In genomic region chr13:40639226-40639681, GRCh38 we compare ENCODE assay signal across 10 cellular contexts. TPM values are rescaled to one million over a fixed set of nuclear protein-coding genes. Genes with fewer than 3 reads are reported as not detected.
DNase-seq lines count a peak whose midpoint lies in the region; ATAC-seq and TF ChIP-seq lines count a peak whose summit lies in the region.
"Had no signal": no experiment of that assay in that cellular context is flagged by ENCODE, and none has a peak within 500 bp of the region (broad histone marks: within the 10 kb centered on the region; RNA-seq: fewer than 3 reads in every experiment).

No MANE protein-coding gene starts in this region.

- H3K9me3 ChIP-seq in mesenchymal stem cell (ENCODE audit: control insufficient read depth, low read length) (no peaks in the 10 kb centered on the region), upper lobe of right lung (no peaks in the 10 kb centered on the region)

- no peak overlapping the region for H2BK12ac ChIP-seq in mesenchymal stem cell (ENCODE audit: low read length in 2 of 2)

- in situ Hi-C loops in GM13977 (cut with MboI; ENCODE audit: low pct_unique_long_range_greater_than_20kb, low sequenced_read_pairs, unreplicated experiment) = no loop called here

- H3K27me3 ChIP-seq in mesenchymal stem cell (ENCODE audit: control insufficient read depth in 1 of 2, insufficient read depth in 1 of 2, low read length in 2 of 2) (no peaks in the 10 kb centered on the region), upper lobe of right lung (no peaks in the 10 kb centered on the region)

- H3K4me1 ChIP-seq in mesenchymal stem cell (ENCODE audit: control insufficient read depth, insufficient read depth, low read depth, low read length) (peaks cover 6% of the 10 kb centered on the region), upper lobe of right lung (peaks cover 35% of the 10 kb centered on the region)

- H2AK5ac ChIP-seq in mesenchymal stem cell (ENCODE audit: low read length, severe bottlenecking) = no peak overlapping the region

- WGBS in mesenchymal stem cell = 64% methylated on average over 3 of the region's 4 CpGs

- H3K27ac Mint-ChIP-seq in activated naive CD4-positive, alpha-beta T cell treated with anti-CD3 and anti-CD28 coated beads, Interleukin-2, amount 50 U/mL, for 24 hours = peak overlapping the region; percentile 81

- H4K91ac ChIP-seq in mesenchymal stem cell (ENCODE audit: low read length) = no peak overlapping the region

- no peak overlapping the region for H3K4me2 ChIP-seq in mesenchymal stem cell (ENCODE audit: low read length, poor library complexity, severe bottlenecking)

- TF ChIP-seq CTCF in cardiac fibroblast (IDR thresholded peaks at IDR 0.05; ENCODE audit: low read depth, low read length) (no peak), upper lobe of right lung (IDR thresholded peaks at IDR 0.05) (no peak), GM13977 (IDR thresholded peaks at IDR 0.05; ENCODE audit: extremely low read depth, insufficient read depth, missing control alignments) (no peak)

- H3K27ac ChIP-seq in mesenchymal stem cell (ENCODE audit: low read length, poor library complexity, severe bottlenecking) (no peak overlapping the region), upper lobe of right lung (peak overlapping the region; percentile 44)
- H3K27ac ChIP-seq: epithelial cell of prostate had no signal

- H3K36me3 ChIP-seq in mesenchymal stem cell (ENCODE audit: control insufficient read depth in 1 of 2, insufficient read depth in 2 of 2, low read depth in 1 of 2, low read length in 2 of 2) (no peaks in the 10 kb centered on the region), upper lobe of right lung (no peaks in the 10 kb centered on the region)

- H2BK5ac ChIP-seq in mesenchymal stem cell (ENCODE audit: low read depth, low read length, poor library complexity, severe bottlenecking) = no peak overlapping the region

- H3K9me3 Mint-ChIP-seq in activated naive CD4-positive, alpha-beta T cell treated with anti-CD3 and anti-CD28 coated beads, Interleukin-2, amount 50 U/mL, for 24 hours = no peaks in the 10 kb centered on the region

- DNase-seq in activated naive CD4-positive, alpha-beta T cell (lab: John Stamatoyannopoulos, UW) = no peak
- DNase-seq in cardiac fibroblast (ENCODE audit: low read depth in 2 of 2) (peak; percentile 67 to 84), mesenchymal stem cell (peak; percentile 44), upper lobe of right lung (no peak), HuH-7.5 (ENCODE audit: low spot score) (no peak), GM13977 (ENCODE audit: low spot score) (no peak)
- DNase-seq: NCI-H774 had no signal

- H2BK120ac ChIP-seq in mesenchymal stem cell (ENCODE audit: low read depth, low read length) = no peak overlapping the region

- ATAC-seq in upper lobe of right lung (peak; percentile 92), GM19395 (IDR thresholded peaks at IDR 0.05; ENCODE audit: unreplicated experiment) (no peak)

- no peak overlapping the region for H2BK15ac ChIP-seq in mesenchymal stem cell (ENCODE audit: low read depth, poor library complexity, severe bottlenecking)

- H4K8ac ChIP-seq in mesenchymal stem cell (ENCODE audit: low read length) = no peak overlapping the region

- intact Hi-C loops in upper lobe of right lung (cut with DNase I) = no loop called here

- H3K27me3 Mint-ChIP-seq in activated naive CD4-positive, alpha-beta T cell treated with anti-CD3 and anti-CD28 coated beads, Interleukin-2, amount 50 U/mL, for 24 hours = no peaks in the 10 kb centered on the region

- H3K4me3 ChIP-seq in cardiac fibroblast (replicated peaks in 1 of 2; ENCODE audit: low read depth in 2 of 2, low read length in 2 of 2) (no peak overlapping the region), mesenchymal stem cell (ENCODE audit: insufficient read depth in 1 of 2, low read depth in 1 of 2, low read length in 2 of 2) (no peak overlapping the region), upper lobe of right lung (no peak overlapping the region)

- H3K79me1 ChIP-seq in mesenchymal stem cell (replicated peaks; ENCODE audit: low read length, poor library complexity, severe bottlenecking) = peaks cover 24% of the 10 kb centered on the region

- H3K4ac ChIP-seq in mesenchymal stem cell (ENCODE audit: low read depth in 1 of 2, low read length in 2 of 2) = no peak overlapping the region

- no peak overlapping the region for H2AFZ ChIP-seq in mesenchymal stem cell (ENCODE audit: low read depth, low read length)

- peak overlapping the region; percentile 74 for H3K9ac ChIP-seq in mesenchymal stem cell (ENCODE audit: low read length)

- H3K14ac ChIP-seq in mesenchymal stem cell (ENCODE audit: low read length in 2 of 2) = no peak overlapping the region

- H3K4me3 Mint-ChIP-seq in activated naive CD4-positive, alpha-beta T cell treated with anti-CD3 and anti-CD28 coated beads, Interleukin-2, amount 50 U/mL, for 24 hours = peak overlapping the region; percentile 44

- peaks cover 91% of the 10 kb centered on the region for H3K4me1 Mint-ChIP-seq in activated naive CD4-positive, alpha-beta T cell treated with anti-CD3 and anti-CD28 coated beads, Interleukin-2, amount 50 U/mL, for 24 hours

- no peak overlapping the region for H3K23ac ChIP-seq in mesenchymal stem cell (ENCODE audit: low read length in 2 of 2)

- no peak overlapping the region for H3K18ac ChIP-seq in mesenchymal stem cell (ENCODE audit: low read depth in 1 of 2, low read length in 2 of 2)

- peaks cover 11% of the 10 kb centered on the region for H3K36me3 Mint-ChIP-seq in activated naive CD4-positive, alpha-beta T cell treated with anti-CD3 and anti-CD28 coated beads, Interleukin-2, amount 50 U/mL, for 24 hours

RNA-seq across cellular contexts. Expression of gene FOXO1, which starts 27.2 kb away (rescaled TPM):
- polyA plus RNA-seq in mesenchymal stem cell (2013, experiment 1 of 2) = 1.2 TPM
- 1.1 TPM for polyA plus RNA-seq in mesenchymal stem cell (2013, experiment 2 of 2)
- total RNA-seq in upper lobe of right lung = 29.4 TPM

Comparison
In these comparisons a context has a peak if more than half of its experiments do, and no peak if none do; other contexts are left out.
1. DNase-seq: peak in cardiac fibroblast (2 of 2) and mesenchymal stem cell (single experiment); none in activated naive CD4-positive, alpha-beta T cell (0 of 4), upper lobe of right lung (single experiment), HuH-7.5 (single experiment) and GM13977 (single experiment).